ENCODE assay signal across 26 cellular contexts in genomic region chr9:28435456-28435855, GRCh38.
"Had no signal": no experiment of that assay in that cellular context is flagged by ENCODE, and none has a peak within 500 bp of the region (broad histone marks: within the 10 kb centered on the region; RNA-seq: fewer than 3 reads in every experiment).

No MANE protein-coding gene starts in this region.

- H3K27ac ChIP-seq: neural progenitor cell, ovary, parathyroid adenoma, psoas muscle, right lobe of liver, sigmoid colon, stomach, thoracic aorta, thyroid gland, tibial nerve, upper lobe of left lung, vagina had no signal

- H2AFZ ChIP-seq: neural progenitor cell, parathyroid adenoma had no signal

- H3K9me3 ChIP-seq: ovary, psoas muscle, right lobe of liver, sigmoid colon, stomach, thoracic aorta, thyroid gland, tibial nerve, upper lobe of left lung, vagina had no signal

- H3K36me3 ChIP-seq: neural progenitor cell, ovary, right lobe of liver, sigmoid colon, stomach, thoracic aorta, thyroid gland, tibial nerve, upper lobe of left lung, vagina had no signal

- ATAC-seq: natural killer cell treated with Interleukin-12 subunit alpha and Interleukin-12 subunit beta and Interleukin-15 and Interleukin-18, amount 100 ng/mL, for 72 hours; psoas muscle; right cardiac atrium; right lobe of liver; stimulated activated effector memory CD8-positive, alpha-beta T cell treated with anti-CD3 and anti-CD28 coated beads, Interleukin-12 subunit alpha, Interleukin-12 subunit beta, amount 100 ng/mL, for 72 hours; stimulated activated naive B cell treated with anti-CD40 and anti-IgM and Interleukin-4, amounts not matched to agents 10 μg/mL and 1 μg/mL and 100 μg/mL, for 72 hours had no signal

- H3K27me3 ChIP-seq: neural progenitor cell, ovary, right lobe of liver, sigmoid colon, stomach, thyroid gland, tibial nerve, upper lobe of left lung, vagina had no signal

- H3K4me2 ChIP-seq: neural progenitor cell had no signal

- DNase-seq: nephron progenitor cell; occipital lobe; ovary; posterior cingulate gyrus; psoas muscle; right cardiac atrium; right lobe of liver; sigmoid colon; small intestine; stimulated activated CD4-positive, alpha-beta T cell treated with anti-CD3 and anti-CD28 coated beads, Interleukin-15, amount 100 ng/mL, for 24 hours; stimulated activated CD4-positive, alpha-beta T cell treated with anti-CD3 and anti-CD28 coated beads, Interleukin-2, amount 100 ng/mL, for 24 hours; stimulated activated CD4-positive, alpha-beta T cell treated with anti-CD3 and anti-CD28 coated beads, Interleukin-2, amount 100 ng/mL, for 48 hours; stimulated activated CD4-positive, alpha-beta T cell treated with anti-CD3 and anti-CD28 coated beads, Interleukin-4, amount 100 ng/mL, for 24 hours; stimulated activated naive B cell treated with anti-CD40 and anti-IgM and Interleukin-4, amounts not matched to agents 10 μg/mL and 1 μg/mL and 100 μg/mL, for 72 hours; stimulated activated naive CD4-positive, alpha-beta T cell treated with Interleukin-2 at 50 U/mL for 16 hours; stomach; thyroid gland; trophoblast cell; upper lobe of left lung had no signal

- H3K4me3 ChIP-seq: neural progenitor cell, ovary, psoas muscle, right lobe of liver, sigmoid colon, stomach, thoracic aorta, thyroid gland, tibial nerve, upper lobe of left lung, vagina had no signal

- H3K79me2 ChIP-seq: parathyroid adenoma had no signal

- H3K9ac ChIP-seq: neural progenitor cell, parathyroid adenoma had no signal

- H3K4me1 ChIP-seq: neural progenitor cell, parathyroid adenoma, psoas muscle, right lobe of liver, sigmoid colon, stomach, thyroid gland, tibial nerve, upper lobe of left lung, vagina had no signal
